ENCODE assay signal across 27 cellular contexts in the genomic region with DNA sequence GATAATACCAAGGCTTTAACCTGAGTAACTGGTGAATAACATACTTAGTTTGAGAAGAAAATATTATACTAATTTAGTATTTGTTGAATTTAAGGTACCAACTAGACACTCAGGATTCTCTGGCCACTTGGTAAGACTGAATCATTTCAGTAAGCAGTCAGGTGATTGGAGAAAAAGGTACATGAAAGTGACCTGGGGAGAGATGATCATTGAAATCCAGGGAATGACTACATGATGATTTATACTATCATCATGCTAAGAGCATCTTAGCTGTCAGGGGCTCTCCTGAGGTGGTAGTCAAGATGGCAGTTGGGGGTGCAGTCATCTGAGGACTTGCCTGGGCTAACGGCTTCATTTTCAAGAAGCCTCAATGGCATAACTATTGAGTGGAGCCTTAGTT.
"Had no signal": no experiment of that assay in that cellular context is flagged by ENCODE, and none has a peak within 500 bp of the region (broad histone marks: within the 10 kb centered on the region; RNA-seq: fewer than 3 reads in every experiment).

No MANE protein-coding gene starts in this region.

- H3K4me1 ChIP-seq: heart left ventricle, lower lobe of right lung, parathyroid adenoma, right lobe of liver, tibial nerve, upper lobe of left lung had no signal

- H3K27ac ChIP-seq: coronary artery, gastroesophageal sphincter, heart left ventricle, hepatocyte, lower lobe of right lung, parathyroid adenoma, right lobe of liver, thoracic aorta, tibial nerve, upper lobe of left lung had no signal

- ATAC-seq: esophagus mucosa; gastroesophageal sphincter; heart left ventricle; left ventricle myocardium superior; lower lobe of right lung; mucosa of descending colon; natural killer cell treated with Interleukin-12 subunit alpha and Interleukin-12 subunit beta and Interleukin-15 and Interleukin-18, amount 100 ng/mL, for 72 hours; right lobe of liver; stimulated activated naive B cell treated with anti-CD40 and anti-IgM and Interleukin-4, amounts not matched to agents 10 μg/mL and 1 μg/mL and 100 μg/mL, for 72 hours had no signal

- DNase-seq: dermis blood vessel endothelial cell; effector memory CD4-positive, alpha-beta T cell; foreskin fibroblast; heart left ventricle; left ventricle myocardium superior; lower lobe of right lung; mucosa of descending colon; naive B cell; right lobe of liver; small intestine; stimulated activated CD4-positive, alpha-beta T cell treated with anti-CD3 and anti-CD28 coated beads, Interleukin-15, amount 100 ng/mL, for 24 hours; stimulated activated CD4-positive, alpha-beta T cell treated with anti-CD3 and anti-CD28 coated beads, Interleukin-2, amount 100 ng/mL, for 48 hours; stimulated activated naive B cell treated with anti-CD40 and anti-IgM and Interleukin-4, amounts not matched to agents 10 μg/mL and 1 μg/mL and 100 μg/mL, for 72 hours; upper lobe of left lung had no signal

- H3K9me3 ChIP-seq: right lobe of liver had no signal

- H3K27ac Mint-ChIP-seq: memory B cell; mesothelial cell of epicardium; naive B cell; natural killer cell treated with Interleukin-12 subunit alpha and Interleukin-12 subunit beta and Interleukin-15 and Interleukin-18, amount 100 ng/mL, for 72 hours; progenitor cell of endocrine pancreas; stimulated activated naive B cell treated with anti-CD40 and anti-IgM and Interleukin-4, amounts not matched to agents 10 μg/mL and 1 μg/mL and 100 μg/mL, for 72 hours; stimulated activated naive CD8-positive, alpha-beta T cell treated with anti-CD3 and anti-CD28 coated beads, Interleukin-15, Interleukin-2, amounts not matched to agents 100 ng/mL and 50 ng/mL, for 24 hours had no signal

- H3K4me3 Mint-ChIP-seq: memory B cell; mesothelial cell of epicardium; naive B cell; natural killer cell treated with Interleukin-12 subunit alpha and Interleukin-12 subunit beta and Interleukin-15 and Interleukin-18, amount 100 ng/mL, for 72 hours; neural crest cell; stimulated activated naive B cell treated with anti-CD40 and anti-IgM and Interleukin-4, amounts not matched to agents 10 μg/mL and 1 μg/mL and 100 μg/mL, for 72 hours; stimulated activated naive CD8-positive, alpha-beta T cell treated with anti-CD3 and anti-CD28 coated beads, Interleukin-15, Interleukin-2, amounts not matched to agents 100 ng/mL and 50 ng/mL, for 24 hours had no signal

- H3K36me3 ChIP-seq: gastroesophageal sphincter, heart left ventricle, lower lobe of right lung, right lobe of liver, thoracic aorta, tibial nerve, upper lobe of left lung had no signal

- H3K27me3 Mint-ChIP-seq: memory B cell; naive B cell; progenitor cell of endocrine pancreas; stimulated activated naive B cell treated with anti-CD40 and anti-IgM and Interleukin-4, amounts not matched to agents 10 μg/mL and 1 μg/mL and 100 μg/mL, for 72 hours; stimulated activated naive CD8-positive, alpha-beta T cell treated with anti-CD3 and anti-CD28 coated beads, Interleukin-15, Interleukin-2, amounts not matched to agents 100 ng/mL and 50 ng/mL, for 24 hours had no signal

- H3K27me3 ChIP-seq: gastroesophageal sphincter, heart left ventricle, hepatocyte, right lobe of liver, tibial nerve, upper lobe of left lung had no signal

- H3K4me3 ChIP-seq: coronary artery, gastroesophageal sphincter, heart left ventricle, hepatocyte, lower lobe of right lung, mucosa of descending colon, right lobe of liver, thoracic aorta, tibial nerve, upper lobe of left lung had no signal

- H3K4me1 Mint-ChIP-seq: memory B cell; naive B cell; stimulated activated naive B cell treated with anti-CD40 and anti-IgM and Interleukin-4, amounts not matched to agents 10 μg/mL and 1 μg/mL and 100 μg/mL, for 72 hours had no signal
